1 cellular context compared by ENCODE assay signal in the genomic region with DNA sequence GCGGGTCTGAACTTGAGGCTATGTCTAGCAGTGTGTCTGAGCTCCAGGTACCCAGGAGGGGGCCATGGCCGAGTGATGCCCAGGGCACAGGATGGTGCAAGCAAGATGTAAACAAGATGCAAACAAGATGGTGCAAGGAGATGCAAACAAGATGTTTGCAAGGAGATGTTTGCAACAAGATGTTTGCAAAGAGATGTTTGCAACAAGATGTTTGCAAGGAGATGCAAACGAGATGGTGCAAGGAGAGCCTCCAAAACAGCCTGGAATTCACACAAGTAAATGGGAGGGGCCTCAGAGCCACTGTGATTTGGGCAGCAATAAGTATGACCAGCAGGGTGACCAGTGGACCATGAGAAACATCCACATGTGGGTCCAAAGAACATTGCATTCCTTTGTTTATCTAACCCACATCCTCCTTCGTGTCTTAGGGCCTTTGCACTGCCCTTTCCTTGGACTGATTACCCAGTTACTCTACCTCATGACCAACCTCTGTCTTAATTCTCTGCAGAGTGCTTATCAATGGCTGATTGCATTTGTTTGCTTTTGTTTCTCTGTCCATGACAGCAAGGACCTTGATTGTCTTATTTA.
A peak's percentile ranks its signal among the peaks of the same experiment; 100 is the strongest.
TF ChIP-seq lines count a peak whose summit lies in the region.

No MANE protein-coding gene starts in this region.

TF ChIP-seq in HepG2, 621 proteins besides CTCF, POLR2A, EP300 and RAD21 (continued from another document and continues in another):
- TF ChIP-seq NFAT5 (CRISPR knock-in tag; IDR thresholded peaks at IDR 0.05) (no peak), SRSF9 (IDR thresholded peaks at IDR 0.05; ENCODE audit: borderline replicate concordance, insufficient read depth, low read depth, low read length, poor library complexity, severe bottlenecking) (no peak), NFIB (CRISPR knock-in tag; IDR thresholded peaks at IDR 0.05; ENCODE audit: borderline replicate concordance) (no peak), ZNF746 (CRISPR knock-in tag; IDR thresholded peaks at IDR 0.05) (no peak), AFF4 (CRISPR knock-in tag; IDR thresholded peaks at IDR 0.05) (no peak), TBP (CRISPR knock-in tag; IDR thresholded peaks at IDR 0.05) (no peak), ZNF709 (CRISPR knock-in tag; IDR thresholded peaks at IDR 0.05) (no peak), ZNF563 (CRISPR knock-in tag; IDR thresholded peaks at IDR 0.05) (no peak), POGZ (CRISPR knock-in tag; IDR thresholded peaks at IDR 0.05) (peak; percentile 51), ZNF180 (CRISPR knock-in tag; IDR thresholded peaks at IDR 0.05; ENCODE audit: borderline replicate concordance, low read depth) (no peak), ZBTB26 (CRISPR knock-in tag; IDR thresholded peaks at IDR 0.05; ENCODE audit: borderline replicate concordance) (0 out of 2 replicates have a peak, but pooled peaks have one; percentile 21), ZNF30 (CRISPR knock-in tag; IDR thresholded peaks at IDR 0.05) (no peak), ZNF24 (IDR thresholded peaks at IDR 0.05) (no peak), ZNF775 (CRISPR knock-in tag; IDR thresholded peaks at IDR 0.05; ENCODE audit: borderline replicate concordance) (no peak), MATR3 (CRISPR knock-in tag; IDR thresholded peaks at IDR 0.05) (no peak), ZNF589 (CRISPR knock-in tag; conservative IDR thresholded peaks at IDR 0.05) (no peak), ZNF629 (CRISPR knock-in tag; conservative IDR thresholded peaks at IDR 0.05) (no peak), ZFP37 (CRISPR knock-in tag; IDR thresholded peaks at IDR 0.05; ENCODE audit: borderline replicate concordance) (no peak), DZIP1 (CRISPR knock-in tag; IDR thresholded peaks at IDR 0.05) (no peak), PITX1 (CRISPR knock-in tag; IDR thresholded peaks at IDR 0.05) (peak; percentile 48; the same call in 1 of the 2 replicates), ZBTB3 (CRISPR knock-in tag; IDR thresholded peaks at IDR 0.05; ENCODE audit: borderline replicate concordance, low read depth) (no peak), PATZ1 (CRISPR knock-in tag; IDR thresholded peaks at IDR 0.05) (peak; percentile 31; the same call in 1 of the 2 replicates), E2F5 (CRISPR knock-in tag; conservative IDR thresholded peaks at IDR 0.05) (no peak), ZNF891 (CRISPR knock-in tag; IDR thresholded peaks at IDR 0.05) (no peak), STAG1 (CRISPR knock-in tag; IDR thresholded peaks at IDR 0.05) (peak; percentile 70), NR2F6 (IDR thresholded peaks at IDR 0.05) (0 out of 2 replicates have a peak, but pooled peaks have one; percentile 17), NR2F6 (CRISPR knock-in tag; IDR thresholded peaks at IDR 0.05) (0 out of 2 replicates have a peak, but pooled peaks have one; percentile 45), ZNF562 (CRISPR knock-in tag; IDR thresholded peaks at IDR 0.05; ENCODE audit: borderline replicate concordance) (no peak), POLR2G (IDR thresholded peaks at IDR 0.05; ENCODE audit: low read depth, low read length) (no peak), PHF21A (CRISPR knock-in tag; IDR thresholded peaks at IDR 0.05) (no peak), ZNF781 (CRISPR knock-in tag; IDR thresholded peaks at IDR 0.05; ENCODE audit: borderline replicate concordance, not compliant biosample characterization) (no peak), ZNF782 (CRISPR knock-in tag; IDR thresholded peaks at IDR 0.05; ENCODE audit: borderline replicate concordance) (no peak; the same call in 1 of the 2 replicates), SMAD1 (CRISPR knock-in tag; IDR thresholded peaks at IDR 0.05; ENCODE audit: borderline replicate concordance, low read depth) (no peak), SRSF4 (IDR thresholded peaks at IDR 0.05; ENCODE audit: low read depth, low read length, poor library complexity, severe bottlenecking) (no peak), ZNF547 (CRISPR knock-in tag; IDR thresholded peaks at IDR 0.05) (no peak), FOXJ3 (CRISPR knock-in tag; IDR thresholded peaks at IDR 0.05; ENCODE audit: borderline replicate concordance) (no peak), SAFB2 (CRISPR knock-in tag; IDR thresholded peaks at IDR 0.05; ENCODE audit: borderline replicate concordance, low read depth) (no peak), ZNF136 (CRISPR knock-in tag; IDR thresholded peaks at IDR 0.05; ENCODE audit: low read depth) (no peak), ZNF839 (CRISPR knock-in tag; IDR thresholded peaks at IDR 0.05; ENCODE audit: borderline replicate concordance) (no peak), PPARG (CRISPR knock-in tag; conservative IDR thresholded peaks at IDR 0.05) (0 out of 2 replicates have a peak, but pooled peaks have one; percentile 57)
- TF ChIP-seq, protein P1, sequence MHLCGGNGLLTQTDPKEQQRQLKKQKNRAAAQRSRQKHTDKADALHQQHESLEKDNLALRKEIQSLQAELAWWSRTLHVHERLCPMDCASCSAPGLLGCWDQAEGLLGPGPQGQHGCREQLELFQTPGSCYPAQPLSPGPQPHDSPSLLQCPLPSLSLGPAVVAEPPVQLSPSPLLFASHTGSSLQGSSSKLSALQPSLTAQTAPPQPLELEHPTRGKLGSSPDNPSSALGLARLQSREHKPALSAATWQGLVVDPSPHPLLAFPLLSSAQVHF (CRISPR knock-in tag; IDR thresholded peaks at IDR 0.05), result no peak
- TF ChIP-seq, protein P2, sequence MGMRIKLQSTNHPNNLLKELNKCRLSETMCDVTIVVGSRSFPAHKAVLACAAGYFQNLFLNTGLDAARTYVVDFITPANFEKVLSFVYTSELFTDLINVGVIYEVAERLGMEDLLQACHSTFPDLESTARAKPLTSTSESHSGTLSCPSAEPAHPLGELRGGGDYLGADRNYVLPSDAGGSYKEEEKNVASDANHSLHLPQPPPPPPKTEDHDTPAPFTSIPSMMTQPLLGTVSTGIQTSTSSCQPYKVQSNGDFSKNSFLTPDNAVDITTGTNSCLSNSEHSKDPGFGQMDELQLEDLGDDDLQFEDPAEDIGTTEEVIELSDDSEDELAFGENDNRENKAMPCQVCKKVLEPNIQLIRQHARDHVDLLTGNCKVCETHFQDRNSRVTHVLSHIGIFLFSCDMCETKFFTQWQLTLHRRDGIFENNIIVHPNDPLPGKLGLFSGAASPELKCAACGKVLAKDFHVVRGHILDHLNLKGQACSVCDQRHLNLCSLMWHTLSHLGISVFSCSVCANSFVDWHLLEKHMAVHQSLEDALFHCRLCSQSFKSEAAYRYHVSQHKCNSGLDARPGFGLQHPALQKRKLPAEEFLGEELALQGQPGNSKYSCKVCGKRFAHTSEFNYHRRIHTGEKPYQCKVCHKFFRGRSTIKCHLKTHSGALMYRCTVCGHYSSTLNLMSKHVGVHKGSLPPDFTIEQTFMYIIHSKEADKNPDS (CRISPR knock-in tag; IDR thresholded peaks at IDR 0.05), result no peak
